8 cellular contexts compared by ENCODE assay signal in genomic region chr1:185155600-185156320, GRCh38. TPM values are rescaled to one million over a fixed set of nuclear protein-coding genes. Genes with fewer than 3 reads are reported as not detected.
DNase-seq lines count a peak whose midpoint lies in the region; ATAC-seq and TF ChIP-seq lines count a peak whose summit lies in the region.

No MANE protein-coding gene starts in this region.

- H4K20me1 ChIP-seq in HCT116 (ENCODE audit: insufficient read depth): no peaks in the 10 kb centered on the region

- H3K27me3 ChIP-seq in HCT116 (ENCODE audit: insufficient read depth, low read length) (no peaks in the 10 kb centered on the region), esophagus muscularis mucosa (no peaks in the 10 kb centered on the region), neuronal stem cell (ENCODE audit: control insufficient read depth in 3 of 3, insufficient read depth in 3 of 3, low read depth in 1 of 3, low read length in 3 of 3) (no peaks in the 10 kb centered on the region)

- H3K4me1 ChIP-seq in HCT116 (ENCODE audit: control insufficient read depth in 1 of 2, insufficient read depth in 2 of 2, low read length in 2 of 2) (peaks cover 0 to 19% of the 10 kb centered on the region in 2 experiments; a peak in 2 of 4 replicates), esophagus muscularis mucosa (peaks cover 26 to 50% (median 39%) of the 10 kb centered on the region in 4 donors), neuronal stem cell (ENCODE audit: control insufficient read depth in 2 of 2, insufficient read depth in 1 of 2, low read depth in 1 of 2, low read length in 2 of 2) (peaks cover 2 to 7% of the 10 kb centered on the region in 2 donors)

- TF ChIP-seq RAD21 in HCT116 (IDR thresholded peaks at IDR 0.05; ENCODE audit: low read depth): no peak

- H2BK5ac ChIP-seq in neuronal stem cell (ENCODE audit: low read length): no peak overlapping the region

- H2BK120ac ChIP-seq in neuronal stem cell (ENCODE audit: low read depth, low read length): no peak overlapping the region

- H3K14ac ChIP-seq in neuronal stem cell (ENCODE audit: low read length): no peak overlapping the region

- no peak for TF ChIP-seq EP300 in esophagus muscularis mucosa (IDR thresholded peaks at IDR 0.05)

- 10% methylated on average over 12 of the region's 12 CpGs for WGBS in esophagus muscularis mucosa
- no CpG with 5 or more reads among the region's 12 CpGs for WGBS in neuronal stem cell (ENCODE audit: extremely low coverage in 2 of 2, insufficient read length in 2 of 2, insufficient replicate concordance in 1 of 2), 2 donors

- intact Hi-C loops in HCT116 (cut with micrococcal nuclease) (loop anchor here (2.0 to 10.0 kb wide), 3 partner anchors 159 to 401 kb away; partner anchors contain the start of genes EDEM3 and IVNS1ABP), esophagus muscularis mucosa (cut with DNase I) (loop anchor here (10.0 kb wide), 1 partner anchor 159 kb away; the partner anchor contains the start of gene IVNS1ABP), posterior cingulate gyrus (cut with DNase I) (loop anchor here (2.0 kb wide), 2 partner anchors 111 to 161 kb away; partner anchors contain the start of genes IVNS1ABP and RNF2)

- H3K4me1 Mint-ChIP-seq in T-helper 1 cell treated with Interleukin-12 subunit alpha and Interleukin-12 subunit beta and Interleukin-4 antibody, amounts not matched to agents 30 μg/mL and 1 μg/mL, for 36 hours (ENCODE audit: low read depth): peaks cover 43% of the 10 kb centered on the region

- no peak for ATAC-seq in HCT116
- ATAC-seq in GM21528 (IDR thresholded peaks at IDR 0.05; ENCODE audit: low FRiP score, unreplicated experiment): no peak

- DNase-seq in AML-193 (lab: John Stamatoyannopoulos, UW): peak; percentile 33 to 45
- DNase-seq in HCT116 (ENCODE audit: low read depth, low spot score): no peak
- DNase-seq in esophagus muscularis mucosa (ENCODE audit: extremely low spot score): no peak
- DNase-seq in neuronal stem cell (ENCODE audit: low spot score): peak; percentile 3
- no peak for DNase-seq in posterior cingulate gyrus
- DNase-seq in NCI-H2171 (lab: John Stamatoyannopoulos, UW): no peak

- peak overlapping the region; percentile 91 for H3K4me2 ChIP-seq in HCT116 (ENCODE audit: low read length)
- H3K4me2 ChIP-seq in neuronal stem cell (ENCODE audit: insufficient read depth, low read length, poor library complexity, severe bottlenecking): peak overlapping the region; percentile 79

- H3K4me3 ChIP-seq in HCT116 (replicated peaks in 1 of 2; ENCODE audit: low read depth in 1 of 2, low read length in 2 of 2): peak overlapping the region; percentile 76 to 88
- peak overlapping the region; percentile 84 to 96 (median 88) for H3K4me3 ChIP-seq in esophagus muscularis mucosa
- H3K4me3 ChIP-seq in neuronal stem cell (ENCODE audit: low read length in 2 of 2): peak overlapping the region; percentile 70 to 96

- RAD21 ChIA-PET in HCT116 (lab: Charles Lee; ENCODE audit: low non-redundant PET in 1 of 2, low total read pairs in 2 of 2, uncharacterized antibody in 2 of 2, unreplicated experiment in 2 of 2): no interaction called here

- H3K36me3 Mint-ChIP-seq in T-helper 1 cell treated with Interleukin-12 subunit alpha and Interleukin-12 subunit beta and Interleukin-4 antibody, amounts not matched to agents 30 μg/mL and 1 μg/mL, for 36 hours (ENCODE audit: low read depth): peaks cover 7% of the 10 kb centered on the region

- peak overlapping the region; percentile 76 for H3K27ac ChIP-seq in HCT116 (ENCODE audit: low read depth, low read length)
- peak overlapping the region; percentile 97 to 99 (median 98) for H3K27ac ChIP-seq in esophagus muscularis mucosa (replicated peaks in 1 of 4)
- no peak overlapping the region for H3K27ac ChIP-seq in neuronal stem cell (replicated peaks; ENCODE audit: low read length)

- H3K9ac ChIP-seq in HCT116 (ENCODE audit: low read length): peak overlapping the region; percentile 86
- peak overlapping the region; percentile 87 for H3K9ac ChIP-seq in neuronal stem cell (ENCODE audit: low read depth, low read length, poor library complexity)

- H3K79me1 ChIP-seq in neuronal stem cell (ENCODE audit: low read depth, low read length): peaks cover 1% of the 10 kb centered on the region

- H3K36me3 ChIP-seq in HCT116 (ENCODE audit: control insufficient read depth in 1 of 2, insufficient read depth in 2 of 2, low read length in 2 of 2) (no peaks in the 10 kb centered on the region), esophagus muscularis mucosa (peaks cover 0 to 1% (median under 1%) of the 10 kb centered on the region in 4 donors), neuronal stem cell (replicated peaks in 1 of 2; ENCODE audit: control insufficient read depth in 2 of 2, insufficient read depth in 2 of 2, low read length in 2 of 2) (peaks cover 0 to 9% of the 10 kb centered on the region in 2 donors)

- H2AFZ ChIP-seq in HCT116 (ENCODE audit: low read depth, low read length, poor library complexity, severe bottlenecking) (peak overlapping the region; percentile 56), neuronal stem cell (ENCODE audit: low read length) (peak overlapping the region; percentile 99)

- H3K4ac ChIP-seq in neuronal stem cell (ENCODE audit: low read length): no peak overlapping the region

- POLR2A ChIA-PET in HCT116 (lab: Charles Lee): no interaction called here

- no peak overlapping the region for H2BK15ac ChIP-seq in neuronal stem cell (ENCODE audit: low read length)

- no peak overlapping the region for H4K8ac ChIP-seq in neuronal stem cell (ENCODE audit: low read depth, low read length)

- H2BK12ac ChIP-seq in neuronal stem cell (ENCODE audit: low read length): no peak overlapping the region

- H3K27ac Mint-ChIP-seq in T-helper 1 cell treated with Interleukin-12 subunit alpha and Interleukin-12 subunit beta and Interleukin-4 antibody, amounts not matched to agents 30 μg/mL and 1 μg/mL, for 36 hours: peak overlapping the region; percentile 94

- H3K9me3 ChIP-seq in HCT116 (ENCODE audit: control insufficient read depth in 1 of 2, insufficient read depth in 1 of 2, low read depth in 1 of 2, low read length in 2 of 2) (no peaks in the 10 kb centered on the region), esophagus muscularis mucosa (no peaks in the 10 kb centered on the region), neuronal stem cell (replicated peaks in 1 of 2; ENCODE audit: control insufficient read depth in 2 of 2, insufficient read depth in 1 of 2, low read depth in 1 of 2, low read length in 2 of 2) (no peaks in the 10 kb centered on the region)

- TF ChIP-seq CTCF in HCT116 (IDR thresholded peaks at IDR 0.05 in 2 of 3, conservative IDR thresholded peaks at IDR 0.05 in 1 of 3; ENCODE audit: borderline replicate concordance in 1 of 3, insufficient read depth in 1 of 3, low read depth in 2 of 3, low read length in 2 of 3) (no peak), esophagus muscularis mucosa (IDR thresholded peaks at IDR 0.05) (no peak)

- no peak overlapping the region for H3K18ac ChIP-seq in neuronal stem cell (ENCODE audit: low read length)

- H2AK5ac ChIP-seq in neuronal stem cell (ENCODE audit: low read depth, low read length): no peak overlapping the region

- no peaks in the 10 kb centered on the region for H3K9me3 Mint-ChIP-seq in T-helper 1 cell treated with Interleukin-12 subunit alpha and Interleukin-12 subunit beta and Interleukin-4 antibody, amounts not matched to agents 30 μg/mL and 1 μg/mL, for 36 hours

- H3K9me2 ChIP-seq in HCT116 (ENCODE audit: insufficient read depth): no peaks in the 10 kb centered on the region

- no peak overlapping the region for H3K23ac ChIP-seq in neuronal stem cell (ENCODE audit: low read depth, low read length, poor library complexity)

- BruUV-seq in HCT116 (replicated peaks; lab: Mats Ljungman, UMichigan): no TSS peak

- no peak for TF ChIP-seq POLR2A in HCT116 (IDR thresholded peaks at IDR 0.05; ENCODE audit: borderline replicate concordance, extremely low read depth, insufficient read depth, insufficient read length)
- no peak for TF ChIP-seq POLR2A in esophagus muscularis mucosa (IDR thresholded peaks at IDR 0.05; ENCODE audit: low read depth)

- peak overlapping the region; percentile 94 for H3K4me3 Mint-ChIP-seq in T-helper 1 cell treated with Interleukin-12 subunit alpha and Interleukin-12 subunit beta and Interleukin-4 antibody, amounts not matched to agents 30 μg/mL and 1 μg/mL, for 36 hours

- H3K27me3 Mint-ChIP-seq in T-helper 1 cell treated with Interleukin-12 subunit alpha and Interleukin-12 subunit beta and Interleukin-4 antibody, amounts not matched to agents 30 μg/mL and 1 μg/mL, for 36 hours (ENCODE audit: low read depth): no peaks in the 10 kb centered on the region

- CTCF ChIA-PET in HCT116 (lab: Charles Lee): interaction anchor here (0.5 kb wide), 1 partner anchor 14 kb away, joined by 3 read pairs; no protein-coding TSS in a partner anchor

- peaks cover 14% of the 10 kb centered on the region for H3K79me2 ChIP-seq in HCT116 (ENCODE audit: insufficient read depth, low read length)

- H4K91ac ChIP-seq in neuronal stem cell (ENCODE audit: low read depth, low read length, poor library complexity): no peak overlapping the region

TF ChIP-seq in HCT116, 20 proteins besides CTCF, POLR2A, EP300 and RAD21:
- TF ChIP-seq SP1 (IDR thresholded peaks at IDR 0.05; ENCODE audit: low read depth): no peak
- 0 out of 2 replicates have a peak, but pooled peaks have one; percentile 9 for TF ChIP-seq SIN3A (IDR thresholded peaks at IDR 0.05; ENCODE audit: low read depth)
- no peak for TF ChIP-seq JUND (IDR thresholded peaks at IDR 0.05)
- TF ChIP-seq CBX3 (IDR thresholded peaks at IDR 0.05; ENCODE audit: low read depth): no peak

RNA-seq across cellular contexts. Expression of gene TRMT1L, which starts 1.0 kb away (rescaled TPM):
- total RNA-seq in HCT116 (2021; ENCODE audit: unreplicated experiment): 28.3 TPM
- 11.6 and 17.8 TPM in 2 replicates for polyA plus RNA-seq in HCT116 (2012)
- 10 to 100 TPM; 11.9 to 16.6 (median 15.3) TPM for total RNA-seq in esophagus muscularis mucosa
- 16.5 TPM for polyA plus RNA-seq in neuronal stem cell (2013, experiment 1 of 2)
- 18.2 TPM for polyA plus RNA-seq in neuronal stem cell (2013, experiment 2 of 2)

RNA-seq across cellular contexts. Expression of gene SWT1, which starts 1.2 kb away (rescaled TPM):
- total RNA-seq in HCT116 (2021; ENCODE audit: unreplicated experiment): 3.3 TPM
- polyA plus RNA-seq in HCT116 (2012): 0.77 and 1.2 TPM in 2 replicates
- total RNA-seq in esophagus muscularis mucosa: 1 to 10 TPM; 5.8 to 9.6 (median 6.3) TPM
- polyA plus RNA-seq in neuronal stem cell (2013, experiment 1 of 2): 5.3 TPM
- 5.1 TPM for polyA plus RNA-seq in neuronal stem cell (2013, experiment 2 of 2)

Comparison
In these comparisons a context has a peak if more than half of its experiments do, and no peak if none do; other contexts are left out.
1. DNase-seq: peak in AML-193 (2 of 2) and neuronal stem cell (single experiment); none in HCT116 (single experiment), esophagus muscularis mucosa (single experiment), posterior cingulate gyrus (0 of 10) and NCI-H2171 (single experiment).
2. Peak in every context shown above with its lines, with median percentiles within 50 percentile points of each other: H3K4me3 ChIP-seq.